In the genomic region with DNA sequence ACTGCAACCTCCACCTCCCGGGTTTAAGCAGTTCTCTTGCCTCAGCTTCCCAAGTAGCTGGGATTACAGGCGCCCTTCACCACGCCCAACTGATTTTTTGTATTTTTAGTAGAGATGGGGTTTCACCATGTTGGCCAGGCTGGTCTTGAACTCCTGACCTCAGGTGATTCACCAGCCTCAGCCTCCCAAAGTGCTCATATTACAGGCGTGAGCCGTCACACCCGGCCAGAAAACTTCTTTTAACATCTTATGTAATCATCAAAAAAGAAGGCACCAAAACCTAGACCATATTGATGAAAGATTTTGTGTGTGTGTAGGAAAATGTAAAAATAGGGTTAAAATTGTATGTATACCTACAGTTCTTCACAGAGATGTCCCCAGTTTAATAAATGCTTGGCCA, we compare ENCODE assay signal across 12 cellular contexts. TPM values are rescaled to one million over a fixed set of nuclear protein-coding genes. Genes with fewer than 3 reads are reported as not detected.
DNase-seq lines count a peak whose midpoint lies in the region; FAIRE-seq and TF ChIP-seq lines count a peak whose summit lies in the region.
"Not testable (repeated sequence)": the region's sequence is repeated elsewhere in the genome, so short reads cannot be mapped to it uniquely, and the experiment has no call there.
"Had no signal": no experiment of that assay in that cellular context is flagged by ENCODE, and none has a peak within 500 bp of the region (broad histone marks: within the 10 kb centered on the region; RNA-seq: fewer than 3 reads in every experiment).

No MANE protein-coding gene starts in this region.

- not testable (repeated sequence) for H3K9me2 ChIP-seq in PC-9 (ENCODE audit: insufficient read depth)

- not testable (repeated sequence) for H4K20me1 ChIP-seq in PC-9 (ENCODE audit: insufficient read depth); mammary epithelial cell (ENCODE audit: insufficient read depth, low read length)

- dilution Hi-C loops in mammary epithelial cell (cut with HindIII; ENCODE audit: low sequenced_read_pairs), result not testable (repeated sequence)

- H3K9me3 ChIP-seq in PC-9 (ENCODE audit: insufficient read depth, low read depth); mammary epithelial cell (replicated peaks; ENCODE audit: insufficient read depth, low read length); skeletal muscle satellite cell (replicated peaks; ENCODE audit: low read length): not testable (repeated sequence)

- FAIRE-seq in H54 (lab: Jason Lieb, UNC), result peak; percentile 27

- not testable (repeated sequence) for H3K9ac ChIP-seq in mammary epithelial cell (ENCODE audit: insufficient read depth, low read length); skeletal muscle satellite cell (ENCODE audit: low read depth, low read length)

- not testable (repeated sequence) for H3K4me3 ChIP-seq in PC-9; mammary epithelial cell (replicated peaks in 1 of 3; ENCODE audit: insufficient read depth in 1 of 3, low read depth in 2 of 3, low read length in 3 of 3); fibroblast of mammary gland (ENCODE audit: control insufficient read depth, low read depth, low read length); skeletal muscle satellite cell (ENCODE audit: low read length)

- not testable (repeated sequence) for H3K27me3 Mint-ChIP-seq in Calu3 (ENCODE audit: unreplicated experiment); activated naive CD8-positive, alpha-beta T cell treated with anti-CD3 and anti-CD28 coated beads for 36 hours

- H3K36me3 ChIP-seq in PC-9 (ENCODE audit: low read depth) (peaks cover 37% of the 10 kb centered on the region), mammary epithelial cell (ENCODE audit: insufficient read depth, low read length) (peaks cover 27% of the 10 kb centered on the region), skeletal muscle satellite cell (ENCODE audit: insufficient read depth, low read length) (peaks cover 42% of the 10 kb centered on the region)

- TF ChIP-seq POLR2A in H54 (IDR thresholded peaks at IDR 0.05; ENCODE audit: low read depth, low read length), result not testable (repeated sequence)

- not testable (repeated sequence) for H3K79me2 ChIP-seq in PC-9 (ENCODE audit: low read depth); mammary epithelial cell (ENCODE audit: insufficient read depth, low read length)

- 69% methylated on average over 6 of the region's 6 CpGs for WGBS in mammary epithelial cell (ENCODE audit: low coverage, missing lambda C conversion rate)

- peak overlapping the region; percentile 17; the same call in 1 of the 2 replicates for H3K4me2 ChIP-seq in PC-9
- not testable (repeated sequence) for H3K4me2 ChIP-seq in mammary epithelial cell (ENCODE audit: insufficient read depth, low read depth, low read length)
- H3K4me2 ChIP-seq in skeletal muscle satellite cell (ENCODE audit: low read length), result peak overlapping the region; percentile 43

- CTCF ChIA-PET in Calu3 (lab: Charles Lee); PC-9 (lab: Charles Lee); mammary epithelial cell (lab: Charles Lee; ENCODE audit: low non-redundant PET): not testable (repeated sequence)

- H3K27ac ChIP-seq in PC-9, result peak overlapping the region; percentile 40
- not testable (repeated sequence) for H3K27ac ChIP-seq in mammary epithelial cell (ENCODE audit: insufficient read depth, low read depth, low read length)

- H3K9me3 Mint-ChIP-seq in Calu3 (ENCODE audit: low read depth, unreplicated experiment); activated naive CD8-positive, alpha-beta T cell treated with anti-CD3 and anti-CD28 coated beads for 36 hours: not testable (repeated sequence)

- in situ Hi-C loops in mammary epithelial cell (cut with MboI; ENCODE audit: low sequenced_read_pairs in 2 of 2), result not testable (repeated sequence)

- H2AFZ ChIP-seq in PC-9; mammary epithelial cell (ENCODE audit: low read depth, low read length): not testable (repeated sequence)

- peaks cover 13% of the 10 kb centered on the region; the same call in 1 of the 2 replicates for H3F3A ChIP-seq in PC-9 (ENCODE audit: insufficient read depth, low read depth)

- BruUV-seq in Calu3 (replicated peaks; lab: Mats Ljungman, UMichigan); PC-9 (replicated peaks; lab: Mats Ljungman, UMichigan); mammary epithelial cell (replicated peaks; lab: Mats Ljungman, UMichigan): not testable (repeated sequence)

- POLR2A ChIA-PET in PC-9 (lab: Charles Lee; ENCODE audit: unreplicated experiment), result not testable (repeated sequence)

- not testable (repeated sequence) for TF ChIP-seq CTCF in Calu3 (IDR thresholded peaks at IDR 0.05; ENCODE audit: unreplicated experiment); PC-9 (conservative IDR thresholded peaks at IDR 0.05); mammary epithelial cell (conservative IDR thresholded peaks at IDR 0.05 in 1 of 2, IDR thresholded peaks at IDR 0.05 in 1 of 2; ENCODE audit: extremely low read depth in 1 of 2, insufficient read depth in 1 of 2, low read depth in 1 of 2, low read length in 2 of 2); fibroblast of mammary gland (conservative IDR thresholded peaks at IDR 0.05; ENCODE audit: control insufficient read depth, insufficient read depth, low read depth, low read length)

- not testable (repeated sequence) for H3K27ac Mint-ChIP-seq in Calu3 (ENCODE audit: unreplicated experiment)
- H3K27ac Mint-ChIP-seq in activated naive CD8-positive, alpha-beta T cell treated with anti-CD3 and anti-CD28 coated beads for 36 hours, result peak overlapping the region; percentile 45

- H3K4me1 ChIP-seq in PC-9 (replicated peaks; ENCODE audit: insufficient read depth) (peaks cover 18% of the 10 kb centered on the region), mammary epithelial cell (ENCODE audit: insufficient read depth, low read length) (peaks cover 13% of the 10 kb centered on the region), skeletal muscle satellite cell (ENCODE audit: control insufficient read depth, insufficient read depth, low read length) (peaks cover 12% of the 10 kb centered on the region)

- intact Hi-C loops in Calu3 (cut with micrococcal nuclease; ENCODE audit: unreplicated experiment); PC-9 (cut with micrococcal nuclease; ENCODE audit: unreplicated experiment); mammary epithelial cell (cut with micrococcal nuclease): not testable (repeated sequence)

- not testable (repeated sequence) for H3K4me3 Mint-ChIP-seq in Calu3 (ENCODE audit: low read depth, unreplicated experiment); activated naive CD8-positive, alpha-beta T cell treated with anti-CD3 and anti-CD28 coated beads for 36 hours

- not testable (repeated sequence) for H3K4me1 Mint-ChIP-seq in Calu3 (ENCODE audit: low read depth, unreplicated experiment); activated naive CD8-positive, alpha-beta T cell treated with anti-CD3 and anti-CD28 coated beads for 36 hours

- not testable (repeated sequence) for H3K27me3 ChIP-seq in PC-9 (ENCODE audit: insufficient read depth, low read depth); mammary epithelial cell (ENCODE audit: insufficient read depth, low read length); skeletal muscle satellite cell (ENCODE audit: control insufficient read depth, insufficient read depth, low read length)

- H3K36me3 Mint-ChIP-seq in Calu3 (ENCODE audit: insufficient read depth, unreplicated experiment), result peaks cover 13% of the 10 kb centered on the region
- peaks cover 29% of the 10 kb centered on the region for H3K36me3 Mint-ChIP-seq in activated naive CD8-positive, alpha-beta T cell treated with anti-CD3 and anti-CD28 coated beads for 36 hours

- DNase-seq in Calu3, result peak; percentile 31
- DNase-seq in H54 (ENCODE audit: insufficient read length, low spot score); activated naive CD8-positive, alpha-beta T cell treated with anti-CD3 and anti-CD28 coated beads for 36 hours: not testable (repeated sequence)
- DNase-seq in M059J (ENCODE audit: low read depth), result peak; percentile 58
- peak; percentile 16 to 53 for DNase-seq in PC-9
- peak; percentile 37 for DNase-seq in mammary epithelial cell
- DNase-seq in fibroblast of mammary gland (ENCODE audit: low read depth), result peak; percentile 45

RNA-seq across cellular contexts. Expression of gene RAD50, which starts 44.3 kb away (rescaled TPM):
- total RNA-seq in Calu3 (2022) (35.9 and 36.2 TPM in 2 replicates), PC-9 (2021) (33.9 and 42.2 TPM in 2 replicates), mammary epithelial cell (10 to 100 TPM; 29.8 to 56.9 TPM)
- total RNA-seq in M059J (2014; rRNA removed; shearing (Covaris generic)), result 11.6 and 14.3 TPM in 2 replicates
- total RNA-seq in activated naive CD8-positive, alpha-beta T cell treated with anti-CD3 and anti-CD28 coated beads for 36 hours, result 10 to 100 TPM; 40.7 to 49.1 TPM
- polyA plus RNA-seq in mammary epithelial cell, result 18.1 TPM
- polyA minus RNA-seq in mammary epithelial cell, result 25.4 TPM
- 23.8 and 27.6 TPM in 2 replicates for total RNA-seq in skeletal muscle satellite cell (2012; rRNA removed)

RNA-seq across cellular contexts. Expression of gene IL13, which starts 56.9 kb away (rescaled TPM):
- total RNA-seq in Calu3 (2022) (not detected in 2 replicates), PC-9 (2021) (not detected in 2 replicates), mammary epithelial cell (not detected)
- not detected in 2 replicates for total RNA-seq in M059J (2014; rRNA removed; shearing (Covaris generic))
- under 1 TPM; 0.44 to 0.72 TPM for total RNA-seq in activated naive CD8-positive, alpha-beta T cell treated with anti-CD3 and anti-CD28 coated beads for 36 hours
- polyA plus RNA-seq in mammary epithelial cell, result not detected
- not detected for polyA minus RNA-seq in mammary epithelial cell
- not detected in 2 replicates for total RNA-seq in skeletal muscle satellite cell (2012; rRNA removed)
- total RNA-seq: GM23338 had no signal
- polyA plus RNA-seq: BJ, GM23338, IgD-negative memory B cell had no signal

RNA-seq across cellular contexts. Expression of gene IL5, which starts 57.7 kb away (rescaled TPM):
- total RNA-seq in Calu3 (2022) (not detected in 2 replicates), PC-9 (2021) (not detected in 2 replicates), mammary epithelial cell (not detected)
- not detected in 2 replicates for total RNA-seq in M059J (2014; rRNA removed; shearing (Covaris generic))
- total RNA-seq in activated naive CD8-positive, alpha-beta T cell treated with anti-CD3 and anti-CD28 coated beads for 36 hours, result not detected
- not detected for polyA plus RNA-seq in mammary epithelial cell
- polyA minus RNA-seq in mammary epithelial cell, result not detected
- not detected in 2 replicates for total RNA-seq in skeletal muscle satellite cell (2012; rRNA removed)
- total RNA-seq: GM12878, GM23338 had no signal
- polyA plus RNA-seq: BJ, GM12878, GM23338, IgD-negative memory B cell had no signal
